2 cellular contexts compared by ENCODE assay signal in the genomic region with DNA sequence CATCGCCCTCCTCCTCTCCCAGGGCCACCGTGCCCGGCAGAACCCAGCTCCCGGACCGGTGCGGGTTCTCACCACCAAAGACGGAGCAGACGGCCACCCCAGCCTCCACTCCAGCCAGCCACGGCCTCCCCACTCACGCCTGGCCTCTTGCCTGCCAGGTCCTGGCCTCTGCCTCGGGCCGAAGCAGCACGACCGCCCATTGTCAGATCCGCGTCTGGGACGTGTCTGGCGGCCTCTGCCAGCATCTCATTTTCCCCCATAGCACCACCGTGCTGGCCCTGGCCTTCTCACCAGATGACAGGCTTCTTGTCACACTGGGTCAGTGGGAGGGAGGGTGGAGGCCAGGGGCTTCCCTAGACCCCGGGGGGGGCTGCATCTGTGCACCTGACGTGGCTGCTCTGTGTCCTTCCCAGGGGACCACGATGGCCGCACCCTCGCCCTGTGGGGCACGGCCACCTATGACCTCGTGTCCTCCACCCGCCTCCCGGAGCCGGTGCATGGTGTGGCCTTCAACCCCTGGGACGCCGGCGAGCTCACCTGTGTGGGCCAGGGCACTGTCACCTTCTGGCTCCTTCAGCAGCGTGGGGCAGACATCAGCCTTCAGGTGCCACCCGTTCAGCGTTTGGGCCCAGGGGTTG.
TF ChIP-seq lines count a peak whose summit lies in the region.

No MANE protein-coding gene starts in this region.

TF ChIP-seq in A549, 52 proteins besides CTCF, POLR2A, EP300 and RAD21 (continued from another document):
- TF ChIP-seq MYC (IDR thresholded peaks at IDR 0.05; ENCODE audit: borderline replicate concordance, low read length) (no peak), ESRRA (IDR thresholded peaks at IDR 0.05; ENCODE audit: borderline replicate concordance, low read length) (no peak), HOXA7 (CRISPR knock-in tag; IDR thresholded peaks at IDR 0.05) (no peak), CBX8 (IDR thresholded peaks at IDR 0.05) (no peak), MAZ (IDR thresholded peaks at IDR 0.05; ENCODE audit: borderline replicate concordance, low read depth, low read length) (no peak)
- TF ChIP-seq, protein P1, sequence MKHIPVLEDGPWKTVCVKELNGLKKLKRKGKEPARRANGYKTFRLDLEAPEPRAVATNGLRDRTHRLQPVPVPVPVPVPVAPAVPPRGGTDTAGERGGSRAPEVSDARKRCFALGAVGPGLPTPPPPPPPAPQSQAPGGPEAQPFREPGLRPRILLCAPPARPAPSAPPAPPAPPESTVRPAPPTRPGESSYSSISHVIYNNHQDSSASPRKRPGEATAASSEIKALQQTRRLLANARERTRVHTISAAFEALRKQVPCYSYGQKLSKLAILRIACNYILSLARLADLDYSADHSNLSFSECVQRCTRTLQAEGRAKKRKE (CRISPR knock-in tag; IDR thresholded peaks at IDR 0.05; ENCODE audit: low read depth), result no peak
- TF ChIP-seq, protein P2, sequence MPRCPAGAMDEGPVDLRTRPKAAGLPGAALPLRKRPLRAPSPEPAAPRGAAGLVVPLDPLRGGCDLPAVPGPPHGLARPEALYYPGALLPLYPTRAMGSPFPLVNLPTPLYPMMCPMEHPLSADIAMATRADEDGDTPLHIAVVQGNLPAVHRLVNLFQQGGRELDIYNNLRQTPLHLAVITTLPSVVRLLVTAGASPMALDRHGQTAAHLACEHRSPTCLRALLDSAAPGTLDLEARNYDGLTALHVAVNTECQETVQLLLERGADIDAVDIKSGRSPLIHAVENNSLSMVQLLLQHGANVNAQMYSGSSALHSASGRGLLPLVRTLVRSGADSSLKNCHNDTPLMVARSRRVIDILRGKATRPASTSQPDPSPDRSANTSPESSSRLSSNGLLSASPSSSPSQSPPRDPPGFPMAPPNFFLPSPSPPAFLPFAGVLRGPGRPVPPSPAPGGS (IDR thresholded peaks at IDR 0.05), result no peak
- TF ChIP-seq, protein P3, sequence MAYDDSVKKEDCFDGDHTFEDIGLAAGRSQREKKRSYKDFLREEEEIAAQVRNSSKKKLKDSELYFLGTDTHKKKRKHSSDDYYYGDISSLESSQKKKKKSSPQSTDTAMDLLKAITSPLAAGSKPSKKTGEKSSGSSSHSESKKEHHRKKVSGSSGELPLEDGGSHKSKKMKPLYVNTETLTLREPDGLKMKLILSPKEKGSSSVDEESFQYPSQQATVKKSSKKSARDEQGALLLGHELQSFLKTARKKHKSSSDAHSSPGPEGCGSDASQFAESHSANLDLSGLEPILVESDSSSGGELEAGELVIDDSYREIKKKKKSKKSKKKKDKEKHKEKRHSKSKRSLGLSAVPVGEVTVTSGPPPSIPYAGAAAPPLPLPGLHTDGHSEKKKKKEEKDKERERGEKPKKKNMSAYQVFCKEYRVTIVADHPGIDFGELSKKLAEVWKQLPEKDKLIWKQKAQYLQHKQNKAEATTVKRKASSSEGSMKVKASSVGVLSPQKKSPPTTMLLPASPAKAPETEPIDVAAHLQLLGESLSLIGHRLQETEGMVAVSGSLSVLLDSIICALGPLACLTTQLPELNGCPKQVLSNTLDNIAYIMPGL (CRISPR knock-in tag; IDR thresholded peaks at IDR 0.05; ENCODE audit: borderline replicate concordance), result no peak

TF ChIP-seq in HEK293, 187 proteins besides CTCF, POLR2A, EP300 and RAD21 (continued from another document):
- TF ChIP-seq, protein P4, sequence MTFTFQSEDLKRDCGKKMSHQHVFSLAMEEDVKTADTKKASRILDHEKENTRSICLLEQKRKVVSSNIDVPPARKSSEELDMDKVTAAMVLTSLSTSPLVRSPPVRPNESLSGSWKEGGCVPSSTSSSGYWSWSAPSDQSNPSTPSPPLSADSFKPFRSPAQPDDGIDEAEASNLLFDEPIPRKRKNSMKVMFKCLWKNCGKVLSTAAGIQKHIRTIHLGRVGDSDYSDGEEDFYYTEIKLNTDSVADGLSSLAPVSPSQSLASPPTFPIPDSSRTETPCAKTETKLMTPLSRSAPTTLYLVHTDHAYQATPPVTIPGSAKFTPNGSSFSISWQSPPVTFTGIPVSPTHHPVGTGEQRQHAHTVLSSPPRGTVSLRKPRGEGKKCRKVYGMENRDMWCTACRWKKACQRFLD (tag by site-specific recombination; IDR thresholded peaks at IDR 0.05), result no peak
- no peak for TF ChIP-seq FEZF1 (tag by site-specific recombination; IDR thresholded peaks at IDR 0.05)
- TF ChIP-seq, protein P5, sequence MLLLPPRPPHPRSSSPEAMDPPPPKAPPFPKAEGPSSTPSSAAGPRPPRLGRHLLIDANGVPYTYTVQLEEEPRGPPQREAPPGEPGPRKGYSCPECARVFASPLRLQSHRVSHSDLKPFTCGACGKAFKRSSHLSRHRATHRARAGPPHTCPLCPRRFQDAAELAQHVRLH (tag by site-specific recombination; IDR thresholded peaks at IDR 0.05), result no peak
